16 cellular contexts compared by ENCODE assay signal in genomic region chr3:155262295-155262694, GRCh38. TPM values are rescaled to one million over a fixed set of nuclear protein-coding genes. Genes with fewer than 3 reads are reported as not detected.
DNase-seq lines count a peak whose midpoint lies in the region; ATAC-seq and TF ChIP-seq lines count a peak whose summit lies in the region.
"Had no signal": no experiment of that assay in that cellular context is flagged by ENCODE, and none has a peak within 500 bp of the region (broad histone marks: within the 10 kb centered on the region; RNA-seq: fewer than 3 reads in every experiment).

No MANE protein-coding gene starts in this region.

- H3K9me3 Mint-ChIP-seq in activated CD4-positive, alpha-beta T cell treated with anti-CD3 and anti-CD28 coated beads, Interleukin-2, amount 10 ng/mL, durations not matched to agents 24 days and 14 days = no peaks in the 10 kb centered on the region

- no peaks in the 10 kb centered on the region for H3K79me2 ChIP-seq in mesendoderm (ENCODE audit: control insufficient read depth, insufficient read depth, low read length)

- DNase-seq in HT1080 (ENCODE audit: low read depth) (peak; percentile 51), RWPE2 (ENCODE audit: low spot score) (no peak), epithelial cell of esophagus (ENCODE audit: low read depth) (peak; percentile 90), mesendoderm (no peak), heart right ventricle (no peak), NAMALWA (ENCODE audit: low spot score) (no peak)
- no peak for DNase-seq in activated CD4-positive, alpha-beta T cell treated with anti-CD3 and anti-CD28 coated beads, Interleukin-2, amount 10 ng/mL, durations not matched to agents 24 days and 14 days
- DNase-seq: ACHN; CD4-positive, CD25-positive, alpha-beta regulatory T cell; DMS53; GF-D8; GOT3 had no signal

- H3K4ac ChIP-seq in mesendoderm (ENCODE audit: low read depth, low read length) = no peak overlapping the region

- H3K36me3 ChIP-seq in RWPE2 (ENCODE audit: low read depth) (no peaks in the 10 kb centered on the region), mesendoderm (ENCODE audit: control insufficient read depth, insufficient read depth, low read length) (no peaks in the 10 kb centered on the region), heart right ventricle (no peaks in the 10 kb centered on the region)
- H3K36me3 ChIP-seq: BLaER1 treated with 17β-estradiol and CSF1 and Interleukin-3, amounts not matched to agents 10 nM and 100 nM; HAP-1 had no signal

- no peaks in the 10 kb centered on the region for H3K4me1 ChIP-seq in RWPE2 (ENCODE audit: insufficient read depth, poor library complexity, severe bottlenecking)
- H3K4me1 ChIP-seq in mesendoderm (ENCODE audit: control insufficient read depth, low read depth, low read length) = no peaks in the 10 kb centered on the region
- H3K4me1 ChIP-seq in heart right ventricle = no peaks in the 10 kb centered on the region
- H3K4me1 ChIP-seq: BLaER1 treated with 17β-estradiol and CSF1 and Interleukin-3, amounts not matched to agents 10 nM and 100 nM had no signal

- H3K27me3 Mint-ChIP-seq in activated CD4-positive, alpha-beta T cell treated with anti-CD3 and anti-CD28 coated beads, Interleukin-2, amount 10 ng/mL, durations not matched to agents 24 days and 14 days = no peaks in the 10 kb centered on the region
- H3K27me3 Mint-ChIP-seq: CD4-positive, CD25-positive, alpha-beta regulatory T cell had no signal

- peak; percentile 72 for ATAC-seq in RWPE2 (ENCODE audit: low read depth)
- ATAC-seq in heart right ventricle = no peak
- ATAC-seq: HepG2 had no signal

- H3K4me3 ChIP-seq in RWPE2 (ENCODE audit: severe bottlenecking) (no peak overlapping the region), epithelial cell of esophagus (ENCODE audit: low read length) (no peak overlapping the region), mesendoderm (ENCODE audit: low read length) (no peak overlapping the region), heart right ventricle (no peak overlapping the region)
- H3K4me3 ChIP-seq: BLaER1 treated with 17β-estradiol and CSF1 and Interleukin-3, amounts not matched to agents 10 nM and 100 nM; HAP-1 had no signal

- H3K9ac ChIP-seq in mesendoderm (ENCODE audit: low read length) = no peak overlapping the region
- H3K9ac ChIP-seq: BLaER1 treated with 17β-estradiol and CSF1 and Interleukin-3, amounts not matched to agents 10 nM and 100 nM had no signal

- WGBS in mesendoderm (ENCODE audit: extremely low coverage, insufficient coverage, low lambda C conversion rate) = no CpG with 5 or more reads among the region's 1 CpG
- 87 to 98% methylated on average over 1 of the region's 1 CpG for WGBS in heart right ventricle, 2 donors

- H2BK120ac ChIP-seq in mesendoderm (ENCODE audit: low read depth, low read length) = no peak overlapping the region

- intact Hi-C loops in heart right ventricle (cut with DNase I) = no loop called here
- intact Hi-C loops in activated CD4-positive, alpha-beta T cell treated with anti-CD3 and anti-CD28 coated beads, Interleukin-2, amount 10 ng/mL, durations not matched to agents 24 days and 14 days (cut with micrococcal nuclease) = no loop called here

- no peak overlapping the region for H4K5ac ChIP-seq in mesendoderm (ENCODE audit: low read length)

- H3K27me3 ChIP-seq in RWPE2 (ENCODE audit: insufficient read depth, poor library complexity, severe bottlenecking) (no peaks in the 10 kb centered on the region), mesendoderm (ENCODE audit: insufficient read depth, low read length, poor library complexity) (no peaks in the 10 kb centered on the region), heart right ventricle (no peaks in the 10 kb centered on the region)
- H3K27me3 ChIP-seq: BLaER1 treated with 17β-estradiol and CSF1 and Interleukin-3, amounts not matched to agents 10 nM and 100 nM had no signal

- no peak overlapping the region for H4K8ac ChIP-seq in mesendoderm (ENCODE audit: low read depth, low read length)

- no peak overlapping the region for H3K27ac Mint-ChIP-seq in activated CD4-positive, alpha-beta T cell treated with anti-CD3 and anti-CD28 coated beads, Interleukin-2, amount 10 ng/mL, durations not matched to agents 24 days and 14 days
- H3K27ac Mint-ChIP-seq: CD4-positive, CD25-positive, alpha-beta regulatory T cell had no signal

- no peaks in the 10 kb centered on the region for H3K36me3 Mint-ChIP-seq in activated CD4-positive, alpha-beta T cell treated with anti-CD3 and anti-CD28 coated beads, Interleukin-2, amount 10 ng/mL, durations not matched to agents 24 days and 14 days (ENCODE audit: low read depth)
- H3K36me3 Mint-ChIP-seq: CD4-positive, CD25-positive, alpha-beta regulatory T cell had no signal

- H3K4me2 ChIP-seq in mesendoderm (ENCODE audit: low read length) = no peak overlapping the region
- H3K4me2 ChIP-seq: BLaER1 treated with 17β-estradiol and CSF1 and Interleukin-3, amounts not matched to agents 10 nM and 100 nM had no signal

- no peak overlapping the region for H3K4me3 Mint-ChIP-seq in activated CD4-positive, alpha-beta T cell treated with anti-CD3 and anti-CD28 coated beads, Interleukin-2, amount 10 ng/mL, durations not matched to agents 24 days and 14 days
- H3K4me3 Mint-ChIP-seq: CD4-positive, CD25-positive, alpha-beta regulatory T cell had no signal

- no peak overlapping the region for H2AK5ac ChIP-seq in mesendoderm (ENCODE audit: low read length)

- H2BK15ac ChIP-seq in mesendoderm (replicated peaks; ENCODE audit: low read depth) = no peak overlapping the region

- H3K27ac ChIP-seq in RWPE2 (ENCODE audit: poor library complexity, severe bottlenecking) (no peak overlapping the region), mesendoderm (ENCODE audit: low read depth, low read length) (no peak overlapping the region), heart right ventricle (no peak overlapping the region)
- H3K27ac ChIP-seq: BLaER1 treated with 17β-estradiol and CSF1 and Interleukin-3, amounts not matched to agents 10 nM and 100 nM had no signal

- no peak overlapping the region for H3K56ac ChIP-seq in mesendoderm (ENCODE audit: low read length)

- H3K9me3 ChIP-seq in RWPE2 (ENCODE audit: severe bottlenecking) = no peaks in the 10 kb centered on the region
- H3K9me3 ChIP-seq in heart right ventricle = no peaks in the 10 kb centered on the region
- H3K9me3 ChIP-seq: HAP-1 had no signal

- peak overlapping the region; percentile 52 for H3K18ac ChIP-seq in mesendoderm (ENCODE audit: low read length)

- no peak overlapping the region for H2BK5ac ChIP-seq in mesendoderm (ENCODE audit: low read length)

- TF ChIP-seq CTCF in RWPE2 (IDR thresholded peaks at IDR 0.05; ENCODE audit: poor library complexity, severe bottlenecking) (no peak), epithelial cell of esophagus (IDR thresholded peaks at IDR 0.05; ENCODE audit: insufficient read depth, low read depth, low read length, missing control alignments) (no peak), heart right ventricle (IDR thresholded peaks at IDR 0.05) (no peak)

- H3K23ac ChIP-seq in mesendoderm (ENCODE audit: low read length) = no peak overlapping the region

- no peaks in the 10 kb centered on the region for H3K79me1 ChIP-seq in mesendoderm (ENCODE audit: low read length)

- no peaks in the 10 kb centered on the region for H3K4me1 Mint-ChIP-seq in activated CD4-positive, alpha-beta T cell treated with anti-CD3 and anti-CD28 coated beads, Interleukin-2, amount 10 ng/mL, durations not matched to agents 24 days and 14 days
- H3K4me1 Mint-ChIP-seq: CD4-positive, CD25-positive, alpha-beta regulatory T cell had no signal

RNA-seq across cellular contexts. Expression of gene STRIT1, which starts 31.2 kb away (rescaled TPM):
- total RNA-seq in HT1080 (2014; rRNA removed; shearing (Covaris generic)) = not detected in 2 replicates
- not detected in 2 replicates for polyA plus RNA-seq in HT1080 (2015; cell fraction: cytosol; rRNA removed)
- not detected in 2 replicates for polyA plus RNA-seq in HT1080 (2015; cell fraction: nucleus; rRNA removed)
- 0.83 TPM for polyA plus RNA-seq in mesendoderm (2013, experiment 1 of 2)
- polyA plus RNA-seq in mesendoderm (2013, experiment 2 of 2) = 0.76 TPM
- 1 to 10 TPM in 6 of 10 donors, under 1 TPM in 3, not detected in 1; 0.55 to 5.6 (median 1.2) TPM for total RNA-seq in heart right ventricle
- polyA plus RNA-seq in heart right ventricle = 1 to 10 TPM in 1 of 2 donors, under 1 TPM in 1; 0.26 to 4.2 TPM
- not detected in 2 replicates for total RNA-seq in activated CD4-positive, alpha-beta T cell treated with anti-CD3 and anti-CD28 coated beads, Interleukin-2, amount 10 ng/mL, durations not matched to agents 24 days and 14 days
- total RNA-seq: A172; CD4-positive, CD25-positive, alpha-beta regulatory T cell; HepG2 had no signal
- polyA plus RNA-seq: CD4-positive, CD25-positive, alpha-beta regulatory T cell; HepG2 had no signal

Comparison
In these comparisons a context has a peak if more than half of its experiments do, and no peak if none do; other contexts are left out.
1. DNase-seq: peak in HT1080 (single experiment) and epithelial cell of esophagus (single experiment); none in RWPE2 (single experiment), mesendoderm (single experiment), heart right ventricle (0 of 2), activated CD4-positive, alpha-beta T cell treated with anti-CD3 and anti-CD28 coated beads, Interleukin-2, amount 10 ng/mL, durations not matched to agents 24 days and 14 days (single experiment) and NAMALWA (single experiment).